Comparison of ENCODE assay signal across 15 cellular contexts in the genomic region with DNA sequence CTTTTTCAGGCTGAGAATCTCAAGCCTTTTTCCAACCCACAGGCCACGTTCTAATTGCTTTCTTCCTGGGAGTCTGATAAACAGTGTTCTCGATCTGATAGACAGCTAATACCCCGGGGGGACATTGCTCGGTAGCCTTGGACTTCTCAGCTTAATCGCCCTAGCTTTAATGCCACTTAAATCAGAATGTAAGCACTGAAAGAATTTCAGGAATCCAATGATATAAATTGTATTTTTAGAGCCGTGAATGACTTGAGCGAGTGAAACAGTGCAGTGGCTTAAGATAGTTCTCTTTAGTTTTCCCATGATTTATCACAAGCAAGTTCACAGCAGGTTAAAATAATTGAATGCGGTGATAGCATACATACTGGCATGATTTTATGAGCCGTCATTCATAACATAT.
A peak's percentile ranks its signal among the peaks of the same experiment; 100 is the strongest.
DNase-seq lines count a peak whose midpoint lies in the region; ATAC-seq, FAIRE-seq and TF ChIP-seq lines count a peak whose summit lies in the region.
"Had no signal": no experiment of that assay in that cellular context is flagged by ENCODE, and none has a peak within 500 bp of the region (broad histone marks: within the 10 kb centered on the region; RNA-seq: fewer than 3 reads in every experiment).

No MANE protein-coding gene starts in this region.

- no peaks in the 10 kb centered on the region for H3K36me3 Mint-ChIP-seq in activated T-helper 17 cell treated with anti-CD3 and anti-CD28 coated beads, Interleukin-2, amount 50 U/mL, for 72 hours (ENCODE audit: low read depth)
- H3K36me3 Mint-ChIP-seq: activated naive CD4-positive, alpha-beta T cell treated with anti-CD3 and anti-CD28 coated beads, Interleukin-2, amount 50 U/mL, for 72 hours; natural killer cell had no signal

- no peaks in the 10 kb centered on the region for H3K4me1 Mint-ChIP-seq in activated T-helper 17 cell treated with anti-CD3 and anti-CD28 coated beads, Interleukin-2, amount 50 U/mL, for 72 hours
- H3K4me1 Mint-ChIP-seq: natural killer cell had no signal

- H3K4me1 ChIP-seq in ACC112 (ENCODE audit: control insufficient read depth, insufficient read depth, low read length, unreplicated experiment) = no peaks in the 10 kb centered on the region

- no peaks in the 10 kb centered on the region for H3K79me2 ChIP-seq in ACC112 (ENCODE audit: control insufficient read depth, insufficient read depth, low read length, unreplicated experiment)

- no peak for ATAC-seq in activated T-helper 17 cell treated with anti-CD3 and anti-CD28 coated beads, Interleukin-2, amount 50 U/mL, for 72 hours (replicated peaks)
- ATAC-seq: activated naive CD4-positive, alpha-beta T cell treated with anti-CD3 and anti-CD28 coated beads, Interleukin-2, amount 50 U/mL, for 72 hours; natural killer cell had no signal

- no peak for FAIRE-seq in D721Med (lab: Jason Lieb, UNC)
- FAIRE-seq: A204.1, kidney, small intestine had no signal

- H2AFZ ChIP-seq in ACC112 (ENCODE audit: low read length, unreplicated experiment) = no peak overlapping the region

- no peak overlapping the region for H3K4me3 Mint-ChIP-seq in activated T-helper 17 cell treated with anti-CD3 and anti-CD28 coated beads, Interleukin-2, amount 50 U/mL, for 72 hours
- H3K4me3 Mint-ChIP-seq: dendritic cell treated with granulocyte-macrophage colony-stimulating factor and Interleukin-4, amounts not matched to agents 40 ng/mL and 50 ng/mL, for 4 days; natural killer cell had no signal

- H3K27ac ChIP-seq in ACC112 (ENCODE audit: low read depth, low read length) = no peak overlapping the region

- no peak overlapping the region for H3K27ac Mint-ChIP-seq in activated T-helper 17 cell treated with anti-CD3 and anti-CD28 coated beads, Interleukin-2, amount 50 U/mL, for 72 hours
- H3K27ac Mint-ChIP-seq: activated naive CD4-positive, alpha-beta T cell treated with anti-CD3 and anti-CD28 coated beads, Interleukin-2, amount 50 U/mL, for 72 hours; dendritic cell treated with granulocyte-macrophage colony-stimulating factor and Interleukin-4, amounts not matched to agents 40 ng/mL and 50 ng/mL, for 4 days; natural killer cell had no signal

- H3K27me3 ChIP-seq in ACC112 (ENCODE audit: insufficient read depth, low read length) = no peaks in the 10 kb centered on the region

- TF ChIP-seq CTCF in fibroblast of the aortic adventitia (IDR thresholded peaks at IDR 0.05; ENCODE audit: insufficient read depth, low read length) = no peak
- TF ChIP-seq CTCF in D721Med (IDR thresholded peaks at IDR 0.05; ENCODE audit: insufficient read depth, missing control alignments) = no peak

- H3K27me3 Mint-ChIP-seq in activated T-helper 17 cell treated with anti-CD3 and anti-CD28 coated beads, Interleukin-2, amount 50 U/mL, for 72 hours = no peaks in the 10 kb centered on the region
- H3K27me3 Mint-ChIP-seq: dendritic cell treated with granulocyte-macrophage colony-stimulating factor and Interleukin-4, amounts not matched to agents 40 ng/mL and 50 ng/mL, for 4 days had no signal

- no peaks in the 10 kb centered on the region for H3K36me3 ChIP-seq in ACC112 (ENCODE audit: insufficient read depth, low read length)

- no peaks in the 10 kb centered on the region for H3K9me3 Mint-ChIP-seq in activated T-helper 17 cell treated with anti-CD3 and anti-CD28 coated beads, Interleukin-2, amount 50 U/mL, for 72 hours
- H3K9me3 Mint-ChIP-seq: dendritic cell treated with granulocyte-macrophage colony-stimulating factor and Interleukin-4, amounts not matched to agents 40 ng/mL and 50 ng/mL, for 4 days had no signal

- H3K4me3 ChIP-seq in ACC112 (ENCODE audit: low read depth, low read length) = peak overlapping the region; percentile 34
- no peak overlapping the region for H3K4me3 ChIP-seq in fibroblast of the aortic adventitia (ENCODE audit: low read depth, low read length)

- peak; percentile 91 for DNase-seq in M059J (ENCODE audit: low read depth)
- DNase-seq in fibroblast of the aortic adventitia (ENCODE audit: low read depth) = peak; percentile 20
- DNase-seq in non-pigmented ciliary epithelial cell (ENCODE audit: low read depth) = peak; percentile 14
- DNase-seq in DMS 273 (lab: John Stamatoyannopoulos, UW; ENCODE audit: unreplicated experiment) = no peak
- no peak for DNase-seq in D721Med (ENCODE audit: insufficient read length, low spot score)
- DNase-seq in AML-193 (lab: John Stamatoyannopoulos, UW) = no peak
- DNase-seq: kidney, natural killer cell, NCI-H226, small intestine had no signal

Comparison
In these comparisons a context has a peak if more than half of its experiments do, and no peak if none do; other contexts are left out.
1. DNase-seq: peak in M059J (single experiment), fibroblast of the aortic adventitia (single experiment) and non-pigmented ciliary epithelial cell (single experiment); none in DMS 273 (single experiment), D721Med (single experiment) and AML-193 (0 of 2).